Comparison of ENCODE assay signal across 17 cellular contexts in genomic region chr9:91995000-91995399, GRCh38.
DNase-seq lines count a peak whose midpoint lies in the region; ATAC-seq and TF ChIP-seq lines count a peak whose summit lies in the region.
"Had no signal": no experiment of that assay in that cellular context is flagged by ENCODE, and none has a peak within 500 bp of the region (broad histone marks: within the 10 kb centered on the region; RNA-seq: fewer than 3 reads in every experiment).

No MANE protein-coding gene starts in this region.

- H3K4me3 ChIP-seq in OCI-LY3 (ENCODE audit: low read length): no peak overlapping the region
- H3K4me3 ChIP-seq: SJCRH30 had no signal

- H3K9me3 ChIP-seq in OCI-LY3 (ENCODE audit: insufficient read depth, low read length): no peaks in the 10 kb centered on the region
- H3K9me3 ChIP-seq: SJCRH30 had no signal

- no peaks in the 10 kb centered on the region for H3K4me1 ChIP-seq in OCI-LY3 (ENCODE audit: low read length)
- H3K4me1 ChIP-seq: SJCRH30 had no signal

- DNase-seq in SKM-1 treated with dmso at 0.1 percent for 144 hours (lab: John Stamatoyannopoulos, UW; ENCODE audit: unreplicated experiment) (peak; percentile 20), SKM-1 (lab: John Stamatoyannopoulos, UW; ENCODE audit: unreplicated experiment) (no peak), erythroblast (lab: John Stamatoyannopoulos, UW) (peak; percentile 20 to 45), NCI-H2171 (lab: John Stamatoyannopoulos, UW) (no peak), ACHN (no peak)
- no peak for DNase-seq in activated naive CD4-positive, alpha-beta T cell treated with anti-CD3 and anti-CD28 coated beads, Interleukin-2, amount 50 U/mL, for 16 hours
- DNase-seq: 8988T, COR-L47, HCEC 1CT, IMR-90, NCI-H1105, NCI-H446 treated with DMSO at 0.1 percent for 48 hours, SJCRH30, T-cell had no signal

- H3K79me2 ChIP-seq in OCI-LY3 (ENCODE audit: low read length): no peaks in the 10 kb centered on the region

- no peaks in the 10 kb centered on the region for H4K20me1 ChIP-seq in OCI-LY3 (ENCODE audit: insufficient read depth, low read length)

- peaks cover 19% of the 10 kb centered on the region for H3K27me3 ChIP-seq in OCI-LY3 (ENCODE audit: low read depth, low read length)

- 0 out of 2 replicates have a peak overlapping the region, but pooled peaks have one; percentile 14 for H3K4me2 ChIP-seq in OCI-LY3 (ENCODE audit: low read length)

- no peaks in the 10 kb centered on the region for H3K36me3 ChIP-seq in OCI-LY3 (replicated peaks; ENCODE audit: low read depth, low read length)
- H3K36me3 ChIP-seq: SJCRH30 had no signal

- no peak overlapping the region for H3K27ac ChIP-seq in OCI-LY3 (ENCODE audit: low read length)
- H3K27ac ChIP-seq: C4-2B, SJCRH30 had no signal

- ATAC-seq in HG03469 (IDR thresholded peaks at IDR 0.05; ENCODE audit: unreplicated experiment): no peak
- ATAC-seq: T-cell had no signal

- TF ChIP-seq POLR2A in erythroblast (IDR thresholded peaks at IDR 0.05; ENCODE audit: low read length): no peak

- no peak overlapping the region for H3K9ac ChIP-seq in OCI-LY3 (ENCODE audit: low read length)

- in situ Hi-C loops in ACHN (cut with HindIII; ENCODE audit: low pct_ligation_motif_present, low pct_unique_long_range_greater_than_20kb, low sequenced_read_pairs): no loop called here

- H2AFZ ChIP-seq in OCI-LY3 (ENCODE audit: low read depth, low read length): peak overlapping the region; percentile 18; the same call in 1 of the 2 replicates

- no peak for TF ChIP-seq CTCF in OCI-LY3 (IDR thresholded peaks at IDR 0.05; ENCODE audit: low read depth, low read length)

Comparison
In these comparisons a context has a peak if more than half of its experiments do, and no peak if none do; other contexts are left out.
1. DNase-seq: peak in SKM-1 treated with dmso at 0.1 percent for 144 hours (single experiment) and erythroblast (2 of 2); none in SKM-1 (single experiment), NCI-H2171 (single experiment), activated naive CD4-positive, alpha-beta T cell treated with anti-CD3 and anti-CD28 coated beads, Interleukin-2, amount 50 U/mL, for 16 hours (single experiment) and ACHN (single experiment).